Comparison of ENCODE assay signal across 8 cellular contexts in genomic region chr7:24715661-24716479, GRCh38. TPM values are rescaled to one million over a fixed set of nuclear protein-coding genes. Genes with fewer than 3 reads are reported as not detected.
DNase-seq lines count a peak whose midpoint lies in the region; ATAC-seq and TF ChIP-seq lines count a peak whose summit lies in the region.

No MANE protein-coding gene starts in this region.

- H3K9me3 ChIP-seq in HAP-1 = no peaks in the 10 kb centered on the region
- H3K9me3 ChIP-seq in aorta (ENCODE audit: control insufficient read depth, low read length) = no peaks in the 10 kb centered on the region

- peaks cover 5% of the 10 kb centered on the region for H3K36me3 Mint-ChIP-seq in chondrocyte (ENCODE audit: low read depth)
- peaks cover 0 to 12% of the 10 kb centered on the region in 2 donors for H3K36me3 Mint-ChIP-seq in naive B cell
- H3K36me3 Mint-ChIP-seq in activated T-helper 2 cell treated with anti-CD3 and anti-CD28 coated beads, Interferon-gamma antibody, Interleukin-2, Interleukin-4, amounts not matched to agents 10 μg/mL and 5 μg/mL and 100 μg/mL, durations not matched to agents 14 hours and 24 hours and 36 hours (ENCODE audit: low read depth) = no peaks in the 10 kb centered on the region

- in situ Hi-C loops in HAP-1 (cut with MboI; ENCODE audit: low sequenced_read_pairs) = no loop called here

- H3K4me1 Mint-ChIP-seq in chondrocyte (ENCODE audit: low read depth) = peaks cover 13% of the 10 kb centered on the region
- H3K4me1 Mint-ChIP-seq in naive B cell = peaks cover 52 to 71% (median 61%) of the 10 kb centered on the region in 3 donors
- H3K4me1 Mint-ChIP-seq in activated T-helper 2 cell treated with anti-CD3 and anti-CD28 coated beads, Interferon-gamma antibody, Interleukin-2, Interleukin-4, amounts not matched to agents 10 μg/mL and 5 μg/mL and 100 μg/mL, durations not matched to agents 14 hours and 24 hours and 36 hours (ENCODE audit: low read depth) = peaks cover 20% of the 10 kb centered on the region

- H3K4me1 ChIP-seq in HAP-1 (no peaks in the 10 kb centered on the region), aorta (ENCODE audit: control insufficient read depth in 1 of 2, insufficient read depth in 2 of 2, low read length in 2 of 2) (no peaks in the 10 kb centered on the region)

- H3K27ac Mint-ChIP-seq in chondrocyte (ENCODE audit: unreplicated experiment) (peak overlapping the region; percentile 2), naive B cell (peak overlapping the region; percentile 30 to 98 (median 88))
- no peak overlapping the region for H3K27ac Mint-ChIP-seq in activated T-helper 2 cell treated with anti-CD3 and anti-CD28 coated beads, Interferon-gamma antibody, Interleukin-2, Interleukin-4, amounts not matched to agents 10 μg/mL and 5 μg/mL and 100 μg/mL, durations not matched to agents 14 hours and 24 hours and 36 hours

- 62 to 65% methylated on average over 16 of the region's 16 CpGs for WGBS in aorta, 2 donors

- no peak for ATAC-seq in naive B cell (ENCODE audit: low read depth in 2 of 2)
- ATAC-seq in aorta (ENCODE audit: low FRiP score) = no peak

- H3K27ac ChIP-seq in 22Rv1 = no peak overlapping the region
- H3K27ac ChIP-seq in aorta (ENCODE audit: low read depth in 1 of 2, low read length in 2 of 2) = no peak overlapping the region

- H3K36me3 ChIP-seq in HAP-1 (replicated peaks) (no peaks in the 10 kb centered on the region), aorta (ENCODE audit: control insufficient read depth in 1 of 2, insufficient read depth in 2 of 2, low read length in 1 of 2) (no peaks in the 10 kb centered on the region)

- peak; percentile 59 for TF ChIP-seq CTCF in 22Rv1 (IDR thresholded peaks at IDR 0.05)
- peak; percentile 70 for TF ChIP-seq CTCF in GM12873 (IDR thresholded peaks at IDR 0.05; ENCODE audit: insufficient read depth, low read depth, low read length, missing control alignments)
- peak; percentile 48; the same call in 1 of the 2 replicates for TF ChIP-seq CTCF in LNCAP (IDR thresholded peaks at IDR 0.05)
- peak; percentile 77 for TF ChIP-seq CTCF in chondrocyte (IDR thresholded peaks at IDR 0.05)

- peak; percentile 24 to 26 for DNase-seq in HAP-1 (ENCODE audit: low spot score in 2 of 2)
- DNase-seq in chondrocyte (ENCODE audit: low spot score) = no peak
- DNase-seq in naive B cell = no peak
- DNase-seq in activated T-helper 2 cell treated with anti-CD3 and anti-CD28 coated beads, Interferon-gamma antibody, Interleukin-2, Interleukin-4, amounts not matched to agents 10 μg/mL and 5 μg/mL and 100 μg/mL, durations not matched to agents 14 hours and 24 hours and 36 hours (ENCODE audit: low spot score) = no peak
- DNase-seq in aorta = no peak

- no peaks in the 10 kb centered on the region for H3K27me3 Mint-ChIP-seq in chondrocyte (ENCODE audit: low read depth)
- peaks cover 0 to 41% (median 25%) of the 10 kb centered on the region in 3 donors for H3K27me3 Mint-ChIP-seq in naive B cell
- H3K27me3 Mint-ChIP-seq in activated T-helper 2 cell treated with anti-CD3 and anti-CD28 coated beads, Interferon-gamma antibody, Interleukin-2, Interleukin-4, amounts not matched to agents 10 μg/mL and 5 μg/mL and 100 μg/mL, durations not matched to agents 14 hours and 24 hours and 36 hours (ENCODE audit: low read depth) = no peaks in the 10 kb centered on the region

- intact Hi-C loops in activated T-helper 2 cell treated with anti-CD3 and anti-CD28 coated beads, Interferon-gamma antibody, Interleukin-2, Interleukin-4, amounts not matched to agents 10 μg/mL and 5 μg/mL and 100 μg/mL, durations not matched to agents 14 hours and 24 hours and 36 hours (cut with micrococcal nuclease) = loop anchor here (5.0 kb wide), 1 partner anchor 41 kb away; the partner anchor contains the start of gene GSDME
- intact Hi-C loops in aorta (cut with DNase I) = no loop called here

- no peak overlapping the region for H3K4me3 ChIP-seq in HAP-1
- H3K4me3 ChIP-seq in aorta (ENCODE audit: low read length in 2 of 2) = no peak overlapping the region

- no peak overlapping the region for H3K4me3 Mint-ChIP-seq in chondrocyte (ENCODE audit: unreplicated experiment)
- H3K4me3 Mint-ChIP-seq in naive B cell = peak overlapping the region in 7 of 8 donors; percentile 54 to 89 (median 72)
- H3K4me3 Mint-ChIP-seq in activated T-helper 2 cell treated with anti-CD3 and anti-CD28 coated beads, Interferon-gamma antibody, Interleukin-2, Interleukin-4, amounts not matched to agents 10 μg/mL and 5 μg/mL and 100 μg/mL, durations not matched to agents 14 hours and 24 hours and 36 hours (ENCODE audit: low read depth) = no peak overlapping the region

- H3K27me3 ChIP-seq in HAP-1 (ENCODE audit: low read depth) = no peaks in the 10 kb centered on the region
- H3K27me3 ChIP-seq in aorta (ENCODE audit: control insufficient read depth in 1 of 2, insufficient read depth in 2 of 2, low read length in 1 of 2) = no peaks in the 10 kb centered on the region

- H3K9me3 Mint-ChIP-seq in chondrocyte (ENCODE audit: low read depth) (no peaks in the 10 kb centered on the region), naive B cell (no peaks in the 10 kb centered on the region)
- no peaks in the 10 kb centered on the region for H3K9me3 Mint-ChIP-seq in activated T-helper 2 cell treated with anti-CD3 and anti-CD28 coated beads, Interferon-gamma antibody, Interleukin-2, Interleukin-4, amounts not matched to agents 10 μg/mL and 5 μg/mL and 100 μg/mL, durations not matched to agents 14 hours and 24 hours and 36 hours

RNA-seq across cellular contexts. Expression of gene GSDME, which starts 41.4 kb away (rescaled TPM):
- total RNA-seq in chondrocyte = 19.8 to 23.9 TPM (median 23.6 TPM) in 3 replicates
- 10 to 100 TPM in 4 of 6 donors, 1 to 10 TPM in 1, not detected in 1; 8.0 to 22.3 (median 12.9) TPM for polyA plus RNA-seq in naive B cell (ENCODE audit: low read depth in 6 of 6)
- total RNA-seq in activated T-helper 2 cell treated with anti-CD3 and anti-CD28 coated beads, Interferon-gamma antibody, Interleukin-2, Interleukin-4, amounts not matched to agents 10 μg/mL and 5 μg/mL and 100 μg/mL, durations not matched to agents 14 hours and 24 hours and 36 hours = 8.7 and 9.6 TPM in 2 replicates
- total RNA-seq in aorta = 10 to 100 TPM; 16.3 to 18.6 TPM
- polyA plus RNA-seq in aorta = 10 to 100 TPM; 15.1 to 20.3 TPM

Comparison
In these comparisons a context has a peak if more than half of its experiments do, and no peak if none do; other contexts are left out.
1. DNase-seq: peak in HAP-1 (2 of 2); none in chondrocyte (single experiment), naive B cell (single experiment), activated T-helper 2 cell treated with anti-CD3 and anti-CD28 coated beads, Interferon-gamma antibody, Interleukin-2, Interleukin-4, amounts not matched to agents 10 μg/mL and 5 μg/mL and 100 μg/mL, durations not matched to agents 14 hours and 24 hours and 36 hours (single experiment) and aorta (0 of 2).
2. H3K4me3 Mint-ChIP-seq: peak in naive B cell (7 of 8); none in chondrocyte (single experiment) and activated T-helper 2 cell treated with anti-CD3 and anti-CD28 coated beads, Interferon-gamma antibody, Interleukin-2, Interleukin-4, amounts not matched to agents 10 μg/mL and 5 μg/mL and 100 μg/mL, durations not matched to agents 14 hours and 24 hours and 36 hours (single experiment).
3. Peak in every context shown above with its lines, with median percentiles within 50 percentile points of each other: CTCF ChIP-seq.